ENCODE assay signal across 8 cellular contexts in the genomic region with DNA sequence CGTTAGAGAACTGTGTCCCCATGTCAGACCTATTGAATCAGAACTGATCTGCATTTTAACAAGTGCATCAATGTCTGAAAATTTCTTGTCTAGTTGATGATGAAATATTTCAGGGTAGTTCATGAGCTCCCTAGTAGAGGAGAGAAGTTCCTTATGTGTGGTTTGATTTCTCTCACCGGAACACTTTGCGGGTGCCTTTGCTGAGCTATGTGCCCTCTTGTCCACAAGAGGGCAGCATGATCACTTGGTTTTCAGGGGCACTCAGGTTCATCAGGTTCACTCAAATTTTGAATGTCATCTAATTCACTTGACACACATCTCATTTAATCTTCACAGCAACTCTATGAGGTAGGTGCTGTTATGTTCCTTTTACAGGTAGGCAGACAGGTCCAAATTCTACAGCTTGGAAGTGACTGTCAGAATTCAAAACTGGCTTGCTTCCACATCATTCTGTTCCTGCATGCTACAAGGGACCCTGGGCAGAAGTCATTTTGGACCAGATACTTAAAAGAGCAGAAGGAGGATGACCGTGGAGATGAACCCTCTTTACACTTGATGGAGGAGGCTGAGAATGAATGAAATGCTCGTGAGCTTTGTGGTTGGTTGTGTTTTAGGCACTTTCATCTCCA.
DNase-seq lines count a peak whose midpoint lies in the region; ATAC-seq lines count a peak whose summit lies in the region.

No MANE protein-coding gene starts in this region.

- no peak for ATAC-seq in HG03442 (IDR thresholded peaks at IDR 0.05; ENCODE audit: unreplicated experiment)

- peak; percentile 5 to 12 for DNase-seq in NCI-H187 (lab: John Stamatoyannopoulos, UW)
- no peak for DNase-seq in NCI-H187 treated with DMSO at 0.1 percent for 48 hours (lab: John Stamatoyannopoulos, UW)
- DNase-seq in NCI-H146 (lab: John Stamatoyannopoulos, UW) = peak; percentile 54
- peak; percentile 42 for DNase-seq in UCSD-AML1 (lab: John Stamatoyannopoulos, UW; ENCODE audit: unreplicated experiment)
- peak; percentile 59 to 76 for DNase-seq in T47D (ENCODE audit: low read depth in 1 of 2, low spot score in 1 of 2)
- DNase-seq in islet precursor cell = peak; percentile 67
- peak; percentile 35 for DNase-seq in stimulated activated CD4-positive, alpha-beta T cell treated with anti-CD3 and anti-CD28 coated beads, Interleukin-2, amount 100 ng/mL, for 4 hours (ENCODE audit: low read depth)

- in situ Hi-C loops in T47D (cut with HindIII; ENCODE audit: low pct_unique_long_range_greater_than_20kb, low sequenced_read_pairs) = no loop called here
